ENCODE assay signal across 8 cellular contexts in the genomic region with DNA sequence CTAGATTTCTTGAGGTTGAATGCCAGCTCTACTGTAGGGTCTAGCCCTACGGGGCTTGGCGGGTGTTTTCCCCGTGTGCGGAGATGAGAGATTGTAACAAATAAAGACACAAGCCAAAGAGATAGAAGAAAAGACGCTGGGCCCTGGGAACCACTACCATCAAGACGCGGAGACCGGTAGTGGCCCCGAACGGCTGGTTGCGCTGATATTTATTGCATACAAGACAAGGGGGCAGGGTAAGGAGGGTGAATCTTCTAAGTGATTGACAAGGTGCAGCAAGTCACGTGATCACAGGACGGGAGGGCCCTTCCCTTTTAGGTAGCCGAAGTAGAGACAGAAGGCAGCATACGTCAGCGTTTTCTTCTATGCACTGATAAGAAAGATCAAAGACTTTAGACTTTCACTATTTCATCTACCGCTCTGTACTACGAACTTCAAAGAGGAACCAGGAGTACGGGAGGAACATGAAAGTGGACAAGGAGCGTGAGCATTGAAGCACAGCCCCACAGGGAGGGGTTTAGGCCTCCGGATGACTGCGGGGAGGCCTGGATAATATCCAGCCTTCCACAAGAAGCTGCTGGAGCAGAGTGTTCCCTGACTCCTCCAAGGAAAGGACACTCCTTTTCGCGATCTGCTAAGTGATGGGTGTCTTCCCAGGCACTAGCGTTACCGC. TPM values are rescaled to one million over a fixed set of nuclear protein-coding genes. Genes with fewer than 3 reads are reported as not detected.
DNase-seq lines count a peak whose midpoint lies in the region; ATAC-seq and TF ChIP-seq lines count a peak whose summit lies in the region.
"Not testable (repeated sequence)": the region's sequence is repeated elsewhere in the genome, so short reads cannot be mapped to it uniquely, and the experiment has no call there.

No MANE protein-coding gene starts in this region.

- not testable (repeated sequence) for H3K36me3 Mint-ChIP-seq in activated CD8-positive, alpha-beta T cell treated with anti-CD3 and anti-CD28 coated beads for 36 hours (ENCODE audit: low read depth)

- not testable (repeated sequence) for H3K27me3 ChIP-seq in ACC112 (ENCODE audit: insufficient read depth, low read length); ascending aorta

- not testable (repeated sequence) for H3K4me3 ChIP-seq in ACC112 (ENCODE audit: low read depth, low read length)
- H3K4me3 ChIP-seq in ascending aorta (peak overlapping the region; percentile 26 to 37), fibroblast of villous mesenchyme (ENCODE audit: low read depth, low read length) (peak overlapping the region; percentile 27)

- CTCF ChIA-PET in activated CD8-positive, alpha-beta T cell treated with anti-CD3 and anti-CD28 coated beads for 36 hours (lab: Charles Lee), result interaction anchor here (0.8 to 12.3 kb wide), 29 partner anchors 8 to 249 kb away, joined by 3 to 371 read pairs (median 7); partner anchors contain the start of genes ACADVL, ASGR1, ASGR2 and BCL6B

- H3K4me1 ChIP-seq in ACC112 (ENCODE audit: control insufficient read depth, insufficient read depth, low read length, unreplicated experiment), result not testable (repeated sequence)
- H3K4me1 ChIP-seq in ascending aorta, result peaks cover 12 to 22% of the 10 kb centered on the region in 2 donors

- POLR2A ChIA-PET in activated CD8-positive, alpha-beta T cell treated with anti-CD3 and anti-CD28 coated beads for 36 hours (lab: Charles Lee), result interaction anchor here (1.1 to 1.8 kb wide), 6 partner anchors 10 to 131 kb away, joined by 3 to 8 read pairs (median 6); partner anchors contain the start of gene SLC16A13

- DNase-seq in HT-29 (ENCODE audit: low spot score) (peak; percentile 3), RPMI8226 (peak; percentile 58), mucosa of gallbladder (ENCODE audit: low spot score) (peak; percentile 79)
- DNase-seq in activated CD8-positive, alpha-beta T cell treated with anti-CD3 and anti-CD28 coated beads for 36 hours, result peak; percentile 90
- DNase-seq in ascending aorta (ENCODE audit: low spot score in 2 of 2); fibroblast of villous mesenchyme (ENCODE audit: low read depth): not testable (repeated sequence)
- peak; percentile 54 for DNase-seq in stimulated activated CD4-positive, alpha-beta T cell treated with anti-CD3 and anti-CD28 coated beads, Interleukin-2, amount 100 ng/mL, for 48 hours

- H3K79me2 ChIP-seq in ACC112 (ENCODE audit: control insufficient read depth, insufficient read depth, low read length, unreplicated experiment), result not testable (repeated sequence)

- H3K27ac ChIP-seq in ACC112 (ENCODE audit: low read depth, low read length); ascending aorta: not testable (repeated sequence)

- intact Hi-C loops in activated CD8-positive, alpha-beta T cell treated with anti-CD3 and anti-CD28 coated beads for 36 hours (cut with micrococcal nuclease), result loop anchor here (1.0 kb wide), 1 partner anchor 86 kb away; no protein-coding TSS in a partner anchor
- intact Hi-C loops in ascending aorta (cut with DNase I), result loop anchor here (5.0 kb wide), 1 partner anchor 250 kb away; no protein-coding TSS in a partner anchor

- peak overlapping the region; percentile 86 for H3K27ac Mint-ChIP-seq in activated CD8-positive, alpha-beta T cell treated with anti-CD3 and anti-CD28 coated beads for 36 hours

- peaks cover 31% of the 10 kb centered on the region for H3K4me1 Mint-ChIP-seq in activated CD8-positive, alpha-beta T cell treated with anti-CD3 and anti-CD28 coated beads for 36 hours (ENCODE audit: low read depth)

- H3K4me3 Mint-ChIP-seq in activated CD8-positive, alpha-beta T cell treated with anti-CD3 and anti-CD28 coated beads for 36 hours, result peak overlapping the region; percentile 73

- peak overlapping the region; percentile 35 for H2AFZ ChIP-seq in ACC112 (ENCODE audit: low read length, unreplicated experiment)

- not testable (repeated sequence) for H3K36me3 ChIP-seq in ACC112 (ENCODE audit: insufficient read depth, low read length); ascending aorta

- not testable (repeated sequence) for H3K27me3 Mint-ChIP-seq in activated CD8-positive, alpha-beta T cell treated with anti-CD3 and anti-CD28 coated beads for 36 hours

- not testable (repeated sequence) for TF ChIP-seq CTCF in activated CD8-positive, alpha-beta T cell treated with anti-CD3 and anti-CD28 coated beads for 36 hours (IDR thresholded peaks at IDR 0.05); ascending aorta (IDR thresholded peaks at IDR 0.05); fibroblast of villous mesenchyme (IDR thresholded peaks at IDR 0.05; ENCODE audit: insufficient read depth, low read depth, low read length)

- H3K9me3 ChIP-seq in ascending aorta, result not testable (repeated sequence)

- peak; percentile 18 for ATAC-seq in activated CD8-positive, alpha-beta T cell treated with anti-CD3 and anti-CD28 coated beads for 36 hours

- not testable (repeated sequence) for H3K9me3 Mint-ChIP-seq in activated CD8-positive, alpha-beta T cell treated with anti-CD3 and anti-CD28 coated beads for 36 hours

RNA-seq across cellular contexts. Expression of gene SLC16A11, which starts 3.0 kb away (rescaled TPM):
- not detected in 2 replicates for total RNA-seq in HT-29 (2014; rRNA removed; shearing (Covaris generic))
- 1 to 10 TPM; 3.1 to 3.4 TPM for total RNA-seq in activated CD8-positive, alpha-beta T cell treated with anti-CD3 and anti-CD28 coated beads for 36 hours
- total RNA-seq in ascending aorta (not detected), fibroblast of villous mesenchyme (not detected in 2 replicates), mucosa of gallbladder (4.5 TPM)

RNA-seq across cellular contexts. Expression of gene SLC16A13, which starts 11.0 kb away (rescaled TPM):
- total RNA-seq in HT-29 (2014; rRNA removed; shearing (Covaris generic)), result 0.16 and 0.28 TPM in 2 replicates
- total RNA-seq in activated CD8-positive, alpha-beta T cell treated with anti-CD3 and anti-CD28 coated beads for 36 hours, result 1 to 10 TPM; 4.8 to 5.9 TPM
- total RNA-seq in ascending aorta (1.5 TPM), fibroblast of villous mesenchyme (1.3 TPM in 2 replicates), mucosa of gallbladder (44.4 TPM)

RNA-seq across cellular contexts. Expression of gene BCL6B, which starts 24.0 kb away (rescaled TPM):
- not detected in 2 replicates for total RNA-seq in HT-29 (2014; rRNA removed; shearing (Covaris generic))
- 1 to 10 TPM; 1.2 to 2.4 TPM for total RNA-seq in activated CD8-positive, alpha-beta T cell treated with anti-CD3 and anti-CD28 coated beads for 36 hours
- 16.4 TPM for total RNA-seq in ascending aorta
- not detected in 2 replicates for total RNA-seq in fibroblast of villous mesenchyme
- 6.2 TPM for total RNA-seq in mucosa of gallbladder

RNA-seq across cellular contexts. Expression of gene CLEC10A, which starts 33.2 kb away (rescaled TPM):
- total RNA-seq in HT-29 (2014; rRNA removed; shearing (Covaris generic)), result not detected in 2 replicates
- total RNA-seq in activated CD8-positive, alpha-beta T cell treated with anti-CD3 and anti-CD28 coated beads for 36 hours, result not detected
- total RNA-seq in ascending aorta (29.8 TPM), fibroblast of villous mesenchyme (not detected in 2 replicates), mucosa of gallbladder (8.3 TPM)

RNA-seq across cellular contexts. Expression of gene RNASEK, which starts 34.4 kb away (rescaled TPM):
- 111 and 114 TPM in 2 replicates for total RNA-seq in HT-29 (2014; rRNA removed; shearing (Covaris generic))
- total RNA-seq in activated CD8-positive, alpha-beta T cell treated with anti-CD3 and anti-CD28 coated beads for 36 hours, result 100 to 1,000 TPM in 1 of 2 experiments, 10 to 100 TPM in 1; 98.4 to 107 TPM
- 156 TPM for total RNA-seq in ascending aorta
- total RNA-seq in fibroblast of villous mesenchyme, result 27.4 and 33.7 TPM in 2 replicates
- total RNA-seq in mucosa of gallbladder, result 228 TPM
